Comparison of ENCODE assay signal across 1 cellular context in the genomic region with DNA sequence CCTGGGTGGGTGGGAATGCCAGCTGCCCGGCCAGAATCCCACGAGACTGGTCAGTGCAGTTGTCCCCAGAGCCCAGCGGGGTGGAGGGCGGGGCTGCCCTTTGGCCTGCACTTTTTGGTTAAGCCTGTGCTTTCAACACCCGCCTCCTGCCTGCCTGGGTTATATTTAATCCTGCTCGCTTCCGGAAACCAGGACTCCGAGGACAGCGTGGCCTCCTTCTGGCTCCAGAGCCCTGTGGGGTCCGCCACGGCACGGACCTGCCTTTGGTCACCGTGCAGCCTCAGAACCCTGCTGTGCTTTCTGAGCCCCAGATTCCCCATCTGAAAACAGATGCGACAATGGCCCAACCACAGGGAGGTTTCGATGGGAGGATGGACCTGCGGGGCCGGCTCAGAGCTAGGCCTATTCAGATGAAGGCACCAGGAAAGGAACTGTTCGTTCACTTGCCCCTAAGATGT.
TF ChIP-seq lines count a peak whose summit lies in the region.

No MANE protein-coding gene starts in this region.

TF ChIP-seq in HepG2, 621 proteins besides CTCF, POLR2A, EP300 and RAD21 (continued from another document and continues in another):
- TF ChIP-seq, protein P1, sequence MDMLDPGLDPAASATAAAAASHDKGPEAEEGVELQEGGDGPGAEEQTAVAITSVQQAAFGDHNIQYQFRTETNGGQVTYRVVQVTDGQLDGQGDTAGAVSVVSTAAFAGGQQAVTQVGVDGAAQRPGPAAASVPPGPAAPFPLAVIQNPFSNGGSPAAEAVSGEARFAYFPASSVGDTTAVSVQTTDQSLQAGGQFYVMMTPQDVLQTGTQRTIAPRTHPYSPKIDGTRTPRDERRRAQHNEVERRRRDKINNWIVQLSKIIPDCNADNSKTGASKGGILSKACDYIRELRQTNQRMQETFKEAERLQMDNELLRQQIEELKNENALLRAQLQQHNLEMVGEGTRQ (IDR thresholded peaks at IDR 0.05; ENCODE audit: low read depth, low read length): no peak
- TF ChIP-seq, protein P1 (CRISPR knock-in tag; IDR thresholded peaks at IDR 0.05; ENCODE audit: borderline replicate concordance): no peak; the same call in 1 of the 2 replicates
- no peak for TF ChIP-seq ZNF737 (CRISPR knock-in tag; IDR thresholded peaks at IDR 0.05; ENCODE audit: borderline replicate concordance)
- TF ChIP-seq FOXA1 (IDR thresholded peaks at IDR 0.05): no peak
- TF ChIP-seq FOXA1 (CRISPR knock-in tag; IDR thresholded peaks at IDR 0.05): 0 out of 2 replicates have a peak, but pooled peaks have one; percentile 39
- no peak for TF ChIP-seq ZNF766 (CRISPR knock-in tag; IDR thresholded peaks at IDR 0.05; ENCODE audit: borderline replicate concordance)
- TF ChIP-seq, protein P2, sequence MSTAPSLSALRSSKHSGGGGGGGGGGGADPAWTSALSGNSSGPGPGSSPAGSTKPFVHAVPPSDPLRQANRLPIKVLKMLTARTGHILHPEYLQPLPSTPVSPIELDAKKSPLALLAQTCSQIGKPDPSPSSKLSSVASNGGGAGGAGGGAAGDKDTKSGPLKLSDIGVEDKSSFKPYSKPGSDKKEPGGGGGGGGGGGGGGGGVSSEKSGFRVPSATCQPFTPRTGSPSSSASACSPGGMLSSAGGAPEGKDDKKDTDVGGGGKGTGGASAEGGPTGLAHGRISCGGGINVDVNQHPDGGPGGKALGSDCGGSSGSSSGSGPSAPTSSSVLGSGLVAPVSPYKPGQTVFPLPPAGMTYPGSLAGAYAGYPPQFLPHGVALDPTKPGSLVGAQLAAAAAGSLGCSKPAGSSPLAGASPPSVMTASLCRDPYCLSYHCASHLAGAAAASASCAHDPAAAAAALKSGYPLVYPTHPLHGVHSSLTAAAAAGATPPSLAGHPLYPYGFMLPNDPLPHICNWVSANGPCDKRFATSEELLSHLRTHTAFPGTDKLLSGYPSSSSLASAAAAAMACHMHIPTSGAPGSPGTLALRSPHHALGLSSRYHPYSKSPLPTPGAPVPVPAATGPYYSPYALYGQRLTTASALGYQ (CRISPR knock-in tag; IDR thresholded peaks at IDR 0.05): peak; percentile 76; the same call in 1 of the 2 replicates
- TF ChIP-seq, protein P3, sequence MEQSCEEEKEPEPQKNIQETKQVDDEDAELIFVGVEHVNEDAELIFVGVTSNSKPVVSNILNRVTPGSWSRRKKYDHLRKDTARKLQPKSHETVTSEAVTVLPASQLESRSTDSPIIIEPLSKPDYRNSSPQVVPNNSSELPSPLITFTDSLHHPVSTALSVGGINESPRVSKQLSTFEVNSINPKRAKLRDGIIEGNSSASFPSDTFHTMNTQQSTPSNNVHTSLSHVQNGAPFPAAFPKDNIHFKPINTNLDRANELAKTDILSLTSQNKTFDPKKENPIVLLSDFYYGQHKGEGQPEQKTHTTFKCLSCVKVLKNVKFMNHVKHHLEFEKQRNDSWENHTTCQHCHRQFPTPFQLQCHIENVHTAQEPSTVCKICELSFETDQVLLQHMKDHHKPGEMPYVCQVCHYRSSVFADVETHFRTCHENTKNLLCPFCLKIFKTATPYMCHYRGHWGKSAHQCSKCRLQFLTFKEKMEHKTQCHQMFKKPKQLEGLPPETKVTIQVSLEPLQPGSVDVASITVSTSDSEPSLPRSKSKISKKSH (CRISPR knock-in tag; IDR thresholded peaks at IDR 0.05; ENCODE audit: borderline replicate concordance): peak; percentile 83; the same call in 1 of the 2 replicates
- no peak for TF ChIP-seq NFYB (CRISPR knock-in tag; IDR thresholded peaks at IDR 0.05)
- TF ChIP-seq, protein P4, sequence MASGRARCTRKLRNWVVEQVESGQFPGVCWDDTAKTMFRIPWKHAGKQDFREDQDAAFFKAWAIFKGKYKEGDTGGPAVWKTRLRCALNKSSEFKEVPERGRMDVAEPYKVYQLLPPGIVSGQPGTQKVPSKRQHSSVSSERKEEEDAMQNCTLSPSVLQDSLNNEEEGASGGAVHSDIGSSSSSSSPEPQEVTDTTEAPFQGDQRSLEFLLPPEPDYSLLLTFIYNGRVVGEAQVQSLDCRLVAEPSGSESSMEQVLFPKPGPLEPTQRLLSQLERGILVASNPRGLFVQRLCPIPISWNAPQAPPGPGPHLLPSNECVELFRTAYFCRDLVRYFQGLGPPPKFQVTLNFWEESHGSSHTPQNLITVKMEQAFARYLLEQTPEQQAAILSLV (CRISPR knock-in tag; IDR thresholded peaks at IDR 0.05; ENCODE audit: borderline replicate concordance): peak; percentile 64; the same call in 1 of the 2 replicates
- peak; percentile 82 for TF ChIP-seq BORCS8-MEF2B (CRISPR knock-in tag; IDR thresholded peaks at IDR 0.05)
- TF ChIP-seq GPN1 (CRISPR knock-in tag; IDR thresholded peaks at IDR 0.05; ENCODE audit: borderline replicate concordance): no peak
- no peak for TF ChIP-seq ZNF34 (CRISPR knock-in tag; IDR thresholded peaks at IDR 0.05; ENCODE audit: borderline replicate concordance)
- TF ChIP-seq, protein P5, sequence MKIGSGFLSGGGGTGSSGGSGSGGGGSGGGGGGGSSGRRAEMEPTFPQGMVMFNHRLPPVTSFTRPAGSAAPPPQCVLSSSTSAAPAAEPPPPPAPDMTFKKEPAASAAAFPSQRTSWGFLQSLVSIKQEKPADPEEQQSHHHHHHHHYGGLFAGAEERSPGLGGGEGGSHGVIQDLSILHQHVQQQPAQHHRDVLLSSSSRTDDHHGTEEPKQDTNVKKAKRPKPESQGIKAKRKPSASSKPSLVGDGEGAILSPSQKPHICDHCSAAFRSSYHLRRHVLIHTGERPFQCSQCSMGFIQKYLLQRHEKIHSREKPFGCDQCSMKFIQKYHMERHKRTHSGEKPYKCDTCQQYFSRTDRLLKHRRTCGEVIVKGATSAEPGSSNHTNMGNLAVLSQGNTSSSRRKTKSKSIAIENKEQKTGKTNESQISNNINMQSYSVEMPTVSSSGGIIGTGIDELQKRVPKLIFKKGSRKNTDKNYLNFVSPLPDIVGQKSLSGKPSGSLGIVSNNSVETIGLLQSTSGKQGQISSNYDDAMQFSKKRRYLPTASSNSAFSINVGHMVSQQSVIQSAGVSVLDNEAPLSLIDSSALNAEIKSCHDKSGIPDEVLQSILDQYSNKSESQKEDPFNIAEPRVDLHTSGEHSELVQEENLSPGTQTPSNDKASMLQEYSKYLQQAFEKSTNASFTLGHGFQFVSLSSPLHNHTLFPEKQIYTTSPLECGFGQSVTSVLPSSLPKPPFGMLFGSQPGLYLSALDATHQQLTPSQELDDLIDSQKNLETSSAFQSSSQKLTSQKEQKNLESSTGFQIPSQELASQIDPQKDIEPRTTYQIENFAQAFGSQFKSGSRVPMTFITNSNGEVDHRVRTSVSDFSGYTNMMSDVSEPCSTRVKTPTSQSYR (CRISPR knock-in tag; IDR thresholded peaks at IDR 0.05; ENCODE audit: borderline replicate concordance): no peak
- peak; percentile 87; the same call in 1 of the 2 replicates for TF ChIP-seq ZNF788 (CRISPR knock-in tag; IDR thresholded peaks at IDR 0.05; ENCODE audit: borderline replicate concordance)
- no peak for TF ChIP-seq ZNF441 (CRISPR knock-in tag; IDR thresholded peaks at IDR 0.05; ENCODE audit: borderline replicate concordance)
- no peak for TF ChIP-seq ZNF674 (CRISPR knock-in tag; IDR thresholded peaks at IDR 0.05; ENCODE audit: low read depth)
- no peak for TF ChIP-seq NFIB (CRISPR knock-in tag; IDR thresholded peaks at IDR 0.05; ENCODE audit: borderline replicate concordance)
- TF ChIP-seq ZNF263 (CRISPR knock-in tag; IDR thresholded peaks at IDR 0.05): peak; percentile 72
- peak; percentile 44; the same call in 1 of the 2 replicates for TF ChIP-seq SNAPC2 (CRISPR knock-in tag; IDR thresholded peaks at IDR 0.05)
- TF ChIP-seq, protein P6, sequence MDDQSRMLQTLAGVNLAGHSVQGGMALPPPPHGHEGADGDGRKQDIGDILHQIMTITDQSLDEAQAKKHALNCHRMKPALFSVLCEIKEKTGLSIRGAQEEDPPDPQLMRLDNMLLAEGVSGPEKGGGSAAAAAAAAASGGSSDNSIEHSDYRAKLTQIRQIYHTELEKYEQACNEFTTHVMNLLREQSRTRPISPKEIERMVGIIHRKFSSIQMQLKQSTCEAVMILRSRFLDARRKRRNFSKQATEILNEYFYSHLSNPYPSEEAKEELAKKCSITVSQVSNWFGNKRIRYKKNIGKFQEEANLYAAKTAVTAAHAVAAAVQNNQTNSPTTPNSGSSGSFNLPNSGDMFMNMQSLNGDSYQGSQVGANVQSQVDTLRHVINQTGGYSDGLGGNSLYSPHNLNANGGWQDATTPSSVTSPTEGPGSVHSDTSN (CRISPR knock-in tag; IDR thresholded peaks at IDR 0.05; ENCODE audit: borderline replicate concordance): no peak
- no peak for TF ChIP-seq ZNF616 (CRISPR knock-in tag; IDR thresholded peaks at IDR 0.05; ENCODE audit: low read depth)
- no peak for TF ChIP-seq ATF1 (CRISPR knock-in tag; IDR thresholded peaks at IDR 0.05)
- TF ChIP-seq HNRNPLL (IDR thresholded peaks at IDR 0.05; ENCODE audit: low read depth, low read length, poor library complexity, severe bottlenecking): peak; percentile 39
- peak; percentile 84 for TF ChIP-seq ZMYM3 (CRISPR knock-in tag; IDR thresholded peaks at IDR 0.05)
- TF ChIP-seq, protein P7, sequence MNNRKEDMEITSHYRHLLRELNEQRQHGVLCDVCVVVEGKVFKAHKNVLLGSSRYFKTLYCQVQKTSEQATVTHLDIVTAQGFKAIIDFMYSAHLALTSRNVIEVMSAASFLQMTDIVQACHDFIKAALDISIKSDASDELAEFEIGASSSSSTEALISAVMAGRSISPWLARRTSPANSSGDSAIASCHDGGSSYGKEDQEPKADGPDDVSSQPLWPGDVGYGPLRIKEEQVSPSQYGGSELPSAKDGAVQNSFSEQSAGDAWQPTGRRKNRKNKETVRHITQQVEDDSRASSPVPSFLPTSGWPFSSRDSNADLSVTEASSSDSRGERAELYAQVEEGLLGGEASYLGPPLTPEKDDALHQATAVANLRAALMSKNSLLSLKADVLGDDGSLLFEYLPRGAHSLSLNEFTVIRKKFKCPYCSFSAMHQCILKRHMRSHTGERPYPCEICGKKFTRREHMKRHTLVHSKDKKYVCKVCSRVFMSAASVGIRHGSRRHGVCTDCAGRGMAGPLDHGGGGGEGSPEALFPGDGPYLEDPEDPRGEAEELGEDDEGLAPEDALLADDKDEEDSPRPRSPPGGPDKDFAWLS (CRISPR knock-in tag; IDR thresholded peaks at IDR 0.05; ENCODE audit: borderline replicate concordance): no peak
- TF ChIP-seq CCDC6 (CRISPR knock-in tag; IDR thresholded peaks at IDR 0.05): no peak
- TF ChIP-seq ZSCAN21 (CRISPR knock-in tag; IDR thresholded peaks at IDR 0.05; ENCODE audit: borderline replicate concordance): 0 out of 2 replicates have a peak, but pooled peaks have one; percentile 41
- TF ChIP-seq MTF2 (CRISPR knock-in tag; IDR thresholded peaks at IDR 0.05; ENCODE audit: borderline replicate concordance): no peak
- peak; percentile 43; the same call in 1 of the 2 replicates for TF ChIP-seq ZNF777 (CRISPR knock-in tag; IDR thresholded peaks at IDR 0.05)
- TF ChIP-seq RFX3 (CRISPR knock-in tag; IDR thresholded peaks at IDR 0.05): no peak
- no peak for TF ChIP-seq ZNF841 (CRISPR knock-in tag; IDR thresholded peaks at IDR 0.05; ENCODE audit: borderline replicate concordance)
- peak; percentile 64; the same call in 1 of the 2 replicates for TF ChIP-seq ZNF350 (CRISPR knock-in tag; IDR thresholded peaks at IDR 0.05; ENCODE audit: borderline replicate concordance, low read depth)
- TF ChIP-seq ZNF337 (CRISPR knock-in tag; IDR thresholded peaks at IDR 0.05; ENCODE audit: borderline replicate concordance, low read depth): peak; percentile 54; the same call in 1 of the 2 replicates
- peak; percentile 69 for TF ChIP-seq KMT2B (CRISPR knock-in tag; IDR thresholded peaks at IDR 0.05)
- TF ChIP-seq U2AF1 (optimal IDR thresholded peaks at IDR 0.05; ENCODE audit: low read depth, low read length): no peak
- no peak for TF ChIP-seq CCAR2 (optimal IDR thresholded peaks at IDR 0.05; ENCODE audit: low read depth, low read length)
- TF ChIP-seq ZNF282 (IDR thresholded peaks at IDR 0.05; ENCODE audit: partially characterized antibody): no peak
- TF ChIP-seq HNRNPL (IDR thresholded peaks at IDR 0.05; ENCODE audit: low read depth, low read length): peak; percentile 89
- TF ChIP-seq ZNF570 (CRISPR knock-in tag; IDR thresholded peaks at IDR 0.05; ENCODE audit: borderline replicate concordance): no peak
- TF ChIP-seq, protein P8, sequence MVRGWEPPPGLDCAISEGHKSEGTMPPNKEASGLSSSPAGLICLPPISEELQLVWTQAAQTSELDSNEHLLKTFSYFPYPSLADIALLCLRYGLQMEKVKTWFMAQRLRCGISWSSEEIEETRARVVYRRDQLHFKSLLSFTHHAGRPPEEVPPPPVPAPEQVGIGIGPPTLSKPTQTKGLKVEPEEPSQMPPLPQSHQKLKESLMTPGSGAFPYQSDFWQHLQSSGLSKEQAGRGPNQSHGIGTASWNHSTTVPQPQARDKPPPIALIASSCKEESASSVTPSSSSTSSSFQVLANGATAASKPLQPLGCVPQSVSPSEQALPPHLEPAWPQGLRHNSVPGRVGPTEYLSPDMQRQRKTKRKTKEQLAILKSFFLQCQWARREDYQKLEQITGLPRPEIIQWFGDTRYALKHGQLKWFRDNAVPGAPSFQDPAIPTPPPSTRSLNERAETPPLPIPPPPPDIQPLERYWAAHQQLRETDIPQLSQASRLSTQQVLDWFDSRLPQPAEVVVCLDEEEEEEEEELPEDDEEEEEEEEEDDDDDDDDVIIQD (CRISPR knock-in tag; IDR thresholded peaks at IDR 0.05; ENCODE audit: low read depth): peak; percentile 34; the same call in 1 of the 2 replicates
- peak; percentile 58; the same call in 1 of the 2 replicates for TF ChIP-seq ARNTL (CRISPR knock-in tag; IDR thresholded peaks at IDR 0.05)
- TF ChIP-seq XBP1 (CRISPR knock-in tag; IDR thresholded peaks at IDR 0.05): no peak
- no peak for TF ChIP-seq HMGA1 (CRISPR knock-in tag; conservative IDR thresholded peaks at IDR 0.05)
- TF ChIP-seq, protein P9, sequence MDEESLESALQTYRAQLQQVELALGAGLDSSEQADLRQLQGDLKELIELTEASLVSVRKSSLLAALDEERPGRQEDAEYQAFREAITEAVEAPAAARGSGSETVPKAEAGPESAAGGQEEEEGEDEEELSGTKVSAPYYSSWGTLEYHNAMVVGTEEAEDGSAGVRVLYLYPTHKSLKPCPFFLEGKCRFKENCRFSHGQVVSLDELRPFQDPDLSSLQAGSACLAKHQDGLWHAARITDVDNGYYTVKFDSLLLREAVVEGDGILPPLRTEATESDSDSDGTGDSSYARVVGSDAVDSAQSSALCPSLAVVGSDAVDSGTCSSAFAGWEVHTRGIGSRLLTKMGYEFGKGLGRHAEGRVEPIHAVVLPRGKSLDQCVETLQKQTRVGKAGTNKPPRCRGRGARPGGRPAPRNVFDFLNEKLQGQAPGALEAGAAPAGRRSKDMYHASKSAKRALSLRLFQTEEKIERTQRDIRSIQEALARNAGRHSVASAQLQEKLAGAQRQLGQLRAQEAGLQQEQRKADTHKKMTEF (CRISPR knock-in tag; IDR thresholded peaks at IDR 0.05): peak; percentile 73; the same call in 1 of the 2 replicates
- TF ChIP-seq RXRA (CRISPR knock-in tag; IDR thresholded peaks at IDR 0.05): peak; percentile 94
- no peak; the same call in 1 of the 2 replicates for TF ChIP-seq CEBPG (CRISPR knock-in tag; IDR thresholded peaks at IDR 0.05)
- TF ChIP-seq THAP11 (CRISPR knock-in tag; IDR thresholded peaks at IDR 0.05): peak; percentile 76
- no peak for TF ChIP-seq ZNF7 (CRISPR knock-in tag; IDR thresholded peaks at IDR 0.05)
- no peak; the same call in 1 of the 2 replicates for TF ChIP-seq ZNF12 (CRISPR knock-in tag; IDR thresholded peaks at IDR 0.05)
- TF ChIP-seq ZNF747 (CRISPR knock-in tag; IDR thresholded peaks at IDR 0.05; ENCODE audit: borderline replicate concordance): peak; percentile 75; the same call in 1 of the 2 replicates
